Comparison of ENCODE assay signal across 10 cellular contexts in genomic region chr1:168386949-168387586, GRCh38.
DNase-seq lines count a peak whose midpoint lies in the region; ATAC-seq and TF ChIP-seq lines count a peak whose summit lies in the region.
"Had no signal": no experiment of that assay in that cellular context is flagged by ENCODE, and none has a peak within 500 bp of the region (broad histone marks: within the 10 kb centered on the region; RNA-seq: fewer than 3 reads in every experiment).

No MANE protein-coding gene starts in this region.

- no peak for TF ChIP-seq POLR2A in stomach (IDR thresholded peaks at IDR 0.05)
- no peak for TF ChIP-seq POLR2A in esophagus muscularis mucosa (IDR thresholded peaks at IDR 0.05; ENCODE audit: low read depth)

- H3K4me1 Mint-ChIP-seq in activated CD8-positive, alpha-beta T cell treated with anti-CD3 and anti-CD28 coated beads for 36 hours (ENCODE audit: low read depth) = peaks cover 16% of the 10 kb centered on the region
- peaks cover 6% of the 10 kb centered on the region for H3K4me1 Mint-ChIP-seq in neural progenitor cell

- no peaks in the 10 kb centered on the region for H3K27me3 ChIP-seq in cardiac muscle cell
- H3K27me3 ChIP-seq in dorsolateral prefrontal cortex = peaks cover 0 to 8% (median 0%) of the 10 kb centered on the region in 45 donors
- H3K27me3 ChIP-seq in neural progenitor cell = peaks cover 17% of the 10 kb centered on the region
- H3K27me3 ChIP-seq in stomach = no peaks in the 10 kb centered on the region
- no peaks in the 10 kb centered on the region for H3K27me3 ChIP-seq in esophagus muscularis mucosa
- H3K27me3 ChIP-seq: BLaER1 treated with 17β-estradiol and CSF1 and Interleukin-3, amounts not matched to agents 10 nM and 100 nM had no signal

- intact Hi-C loops in Right ventricle myocardium inferior (cut with DNase I) = no loop called here
- intact Hi-C loops in activated CD8-positive, alpha-beta T cell treated with anti-CD3 and anti-CD28 coated beads for 36 hours (cut with micrococcal nuclease) = no loop called here
- intact Hi-C loops in dorsolateral prefrontal cortex (cut with DNase I) = no loop called here
- intact Hi-C loops in stomach (cut with DNase I; ENCODE audit: low total_unique reads) = no loop called here
- intact Hi-C loops in esophagus muscularis mucosa (cut with DNase I) = no loop called here

- POLR2A ChIA-PET in activated CD8-positive, alpha-beta T cell treated with anti-CD3 and anti-CD28 coated beads for 36 hours (lab: Charles Lee) = no interaction called here

- peak overlapping the region; percentile 74 for H3K4me2 ChIP-seq in neural progenitor cell
- H3K4me2 ChIP-seq: BLaER1 treated with 17β-estradiol and CSF1 and Interleukin-3, amounts not matched to agents 10 nM and 100 nM had no signal

- no peak overlapping the region for H3K4me3 ChIP-seq in cardiac muscle cell
- H3K4me3 ChIP-seq in dorsolateral prefrontal cortex = peak overlapping the region in 29 of 59 donors; percentile 3 to 40 (median 25)
- H3K4me3 ChIP-seq in neural progenitor cell = peak overlapping the region; percentile 32
- peak overlapping the region in 2 of 4 donors; percentile 6 to 14 for H3K4me3 ChIP-seq in stomach
- H3K4me3 ChIP-seq in esophagus muscularis mucosa = peak overlapping the region in 2 of 4 donors; percentile 22 to 28
- H3K4me3 ChIP-seq: BLaER1 treated with 17β-estradiol and CSF1 and Interleukin-3, amounts not matched to agents 10 nM and 100 nM; SK-N-MC had no signal

- H2AFZ ChIP-seq in neural progenitor cell (replicated peaks) = peak overlapping the region; percentile 52

- peaks cover 4% of the 10 kb centered on the region for H3K27me3 Mint-ChIP-seq in activated CD8-positive, alpha-beta T cell treated with anti-CD3 and anti-CD28 coated beads for 36 hours
- H3K27me3 Mint-ChIP-seq in neural progenitor cell (ENCODE audit: insufficient read depth, low read depth) = peaks cover 5% of the 10 kb centered on the region

- H3K9me3 ChIP-seq in cardiac muscle cell (ENCODE audit: low read depth) (no peaks in the 10 kb centered on the region), neural progenitor cell (ENCODE audit: low read depth) (no peaks in the 10 kb centered on the region), stomach (no peaks in the 10 kb centered on the region), esophagus muscularis mucosa (no peaks in the 10 kb centered on the region)
- H3K9me3 ChIP-seq: BLaER1 treated with 17β-estradiol and CSF1 and Interleukin-3, amounts not matched to agents 10 nM and 100 nM had no signal

- ATAC-seq in Right ventricle myocardium inferior = no peak
- peak; percentile 92 for ATAC-seq in activated CD8-positive, alpha-beta T cell treated with anti-CD3 and anti-CD28 coated beads for 36 hours

- H3K79me2 ChIP-seq in neural progenitor cell (ENCODE audit: low read depth) = no peaks in the 10 kb centered on the region

- peak overlapping the region; percentile 58 for H3K27ac Mint-ChIP-seq in activated CD8-positive, alpha-beta T cell treated with anti-CD3 and anti-CD28 coated beads for 36 hours
- H3K27ac Mint-ChIP-seq in neural progenitor cell = no peak overlapping the region

- H3K9me3 Mint-ChIP-seq in activated CD8-positive, alpha-beta T cell treated with anti-CD3 and anti-CD28 coated beads for 36 hours = no peaks in the 10 kb centered on the region
- H3K9me3 Mint-ChIP-seq in neural progenitor cell = no peaks in the 10 kb centered on the region

- WGBS in stomach, 5 donors = 18 to 30% (median 22%) methylated on average over 18 to 25 of the region's 25 CpGs
- WGBS in esophagus muscularis mucosa = 48% methylated on average over 16 of the region's 25 CpGs

- no peaks in the 10 kb centered on the region for H4K20me1 ChIP-seq in neural progenitor cell (ENCODE audit: low read depth)
- H4K20me1 ChIP-seq: BLaER1 treated with 17β-estradiol and CSF1 and Interleukin-3, amounts not matched to agents 10 nM and 100 nM had no signal

- peak; percentile 32 to 46 for DNase-seq in cardiac muscle cell (ENCODE audit: low read depth in 1 of 2, low spot score in 1 of 2)
- no peak for DNase-seq in Right ventricle myocardium inferior (ENCODE audit: missing footprints)
- DNase-seq in activated CD8-positive, alpha-beta T cell treated with anti-CD3 and anti-CD28 coated beads for 36 hours = peak; percentile 83
- peak; percentile 36 to 87 (median 76) for DNase-seq in dorsolateral prefrontal cortex
- DNase-seq in neural progenitor cell (ENCODE audit: low spot score) = peak; percentile 68
- peak; percentile 68 for DNase-seq in stomach
- DNase-seq in NCI-H1694 treated with DMSO at 0.1 percent for 48 hours (lab: John Stamatoyannopoulos, UW) = no peak
- DNase-seq in esophagus muscularis mucosa (ENCODE audit: extremely low spot score) = no peak

- H3K4me1 ChIP-seq in cardiac muscle cell (ENCODE audit: low read depth) (peaks cover 5% of the 10 kb centered on the region), neural progenitor cell (peaks cover 6% of the 10 kb centered on the region), stomach (peaks cover 0 to 17% (median 8%) of the 10 kb centered on the region in 4 donors), esophagus muscularis mucosa (peaks cover 0 to 15% (median 9%) of the 10 kb centered on the region in 4 donors)
- H3K4me1 ChIP-seq: BLaER1 treated with 17β-estradiol and CSF1 and Interleukin-3, amounts not matched to agents 10 nM and 100 nM had no signal

- H3K36me3 ChIP-seq in cardiac muscle cell = no peaks in the 10 kb centered on the region
- H3K36me3 ChIP-seq in neural progenitor cell = no peaks in the 10 kb centered on the region
- H3K36me3 ChIP-seq in stomach = no peaks in the 10 kb centered on the region
- H3K36me3 ChIP-seq in esophagus muscularis mucosa = no peaks in the 10 kb centered on the region
- H3K36me3 ChIP-seq: BLaER1 treated with 17β-estradiol and CSF1 and Interleukin-3, amounts not matched to agents 10 nM and 100 nM had no signal

- CTCF ChIA-PET in activated CD8-positive, alpha-beta T cell treated with anti-CD3 and anti-CD28 coated beads for 36 hours (lab: Charles Lee) = interaction anchor here (1.1 to 2.0 kb wide), 3 partner anchors 9 to 44 kb away, joined by 4 to 10 read pairs (median 4); no protein-coding TSS in a partner anchor

- no peaks in the 10 kb centered on the region for H3K36me3 Mint-ChIP-seq in activated CD8-positive, alpha-beta T cell treated with anti-CD3 and anti-CD28 coated beads for 36 hours (ENCODE audit: low read depth)
- H3K36me3 Mint-ChIP-seq in neural progenitor cell = no peaks in the 10 kb centered on the region

- no peaks in the 10 kb centered on the region for H3F3A ChIP-seq in neural progenitor cell (ENCODE audit: low read depth)

- no peak overlapping the region for H3K9ac ChIP-seq in neural progenitor cell
- H3K9ac ChIP-seq: BLaER1 treated with 17β-estradiol and CSF1 and Interleukin-3, amounts not matched to agents 10 nM and 100 nM had no signal

- TF ChIP-seq CTCF in cardiac muscle cell (IDR thresholded peaks at IDR 0.05; ENCODE audit: low read depth, low read length) = peak; percentile 6
- TF ChIP-seq CTCF in activated CD8-positive, alpha-beta T cell treated with anti-CD3 and anti-CD28 coated beads for 36 hours (IDR thresholded peaks at IDR 0.05) = no peak
- no peak for TF ChIP-seq CTCF in dorsolateral prefrontal cortex (IDR thresholded peaks at IDR 0.05 in 54 of 56, conservative IDR thresholded peaks at IDR 0.05 in 2 of 56; ENCODE audit: low read depth in 1 of 56, partially characterized antibody in 56 of 56)
- TF ChIP-seq CTCF in neural progenitor cell (IDR thresholded peaks at IDR 0.05) = no peak
- TF ChIP-seq CTCF in stomach (IDR thresholded peaks at IDR 0.05) = no peak
- TF ChIP-seq CTCF in esophagus muscularis mucosa (IDR thresholded peaks at IDR 0.05) = no peak

- H3K4me3 Mint-ChIP-seq in activated CD8-positive, alpha-beta T cell treated with anti-CD3 and anti-CD28 coated beads for 36 hours = peak overlapping the region; percentile 40
- no peak overlapping the region for H3K4me3 Mint-ChIP-seq in neural progenitor cell

- TF ChIP-seq EP300 in stomach (IDR thresholded peaks at IDR 0.05) (no peak), esophagus muscularis mucosa (IDR thresholded peaks at IDR 0.05) (no peak)

- H3K27ac ChIP-seq in cardiac muscle cell (no peak overlapping the region), dorsolateral prefrontal cortex (peak overlapping the region in 29 of 59 donors; percentile 1 to 77 (median 51)), neural progenitor cell (no peak overlapping the region), stomach (no peak overlapping the region), esophagus muscularis mucosa (replicated peaks in 1 of 4) (no peak overlapping the region)
- H3K27ac ChIP-seq: BLaER1 treated with 17β-estradiol and CSF1 and Interleukin-3, amounts not matched to agents 10 nM and 100 nM; SK-N-MC had no signal

Comparison
In these comparisons a context has a peak if more than half of its experiments do, and no peak if none do; other contexts are left out.
1. DNase-seq: peak in cardiac muscle cell (2 of 2), activated CD8-positive, alpha-beta T cell treated with anti-CD3 and anti-CD28 coated beads for 36 hours (single experiment), dorsolateral prefrontal cortex (10 of 10), neural progenitor cell (single experiment) and stomach (single experiment); none in Right ventricle myocardium inferior (single experiment), NCI-H1694 treated with DMSO at 0.1 percent for 48 hours (single experiment) and esophagus muscularis mucosa (single experiment).